19 cellular contexts compared by ENCODE assay signal in genomic region chr3:133583396-133583795, GRCh38. TPM values are rescaled to one million over a fixed set of nuclear protein-coding genes. Genes with fewer than 3 reads are reported as not detected.
A peak's percentile ranks its signal among the peaks of the same experiment; 100 is the strongest.
DNase-seq lines count a peak whose midpoint lies in the region; ATAC-seq and TF ChIP-seq lines count a peak whose summit lies in the region.
"Had no signal": no experiment of that assay in that cellular context is flagged by ENCODE, and none has a peak within 500 bp of the region (broad histone marks: within the 10 kb centered on the region; RNA-seq: fewer than 3 reads in every experiment).

No MANE protein-coding gene starts in this region.

- no peak overlapping the region for H3K4me3 ChIP-seq in Karpas-422 (ENCODE audit: low read length)
- H3K4me3 ChIP-seq: Peyer's patch had no signal

- peak overlapping the region; percentile 58; the same call in 1 of the 2 replicates for H3K27ac ChIP-seq in Karpas-422 (ENCODE audit: low read length)
- H3K27ac ChIP-seq: Peyer's patch had no signal

- in situ Hi-C loops in GM13976 (cut with MboI; ENCODE audit: low sequenced_read_pairs, unreplicated experiment): no loop called here

- no peak overlapping the region for H3K4me3 Mint-ChIP-seq in stimulated activated naive CD8-positive, alpha-beta T cell treated with anti-CD3 and anti-CD28 coated beads, Interleukin-15, Interleukin-2, amounts not matched to agents 100 ng/mL and 50 ng/mL, for 24 hours
- H3K4me3 Mint-ChIP-seq in central memory CD8-positive, alpha-beta T cell: no peak overlapping the region

- ATAC-seq in stimulated activated naive CD8-positive, alpha-beta T cell treated with anti-CD3 and anti-CD28 coated beads, Interleukin-15, Interleukin-2, amounts not matched to agents 100 U/mL and 50 U/mL, for 24 hours: no peak
- no peak for ATAC-seq in central memory CD8-positive, alpha-beta T cell (replicated peaks; ENCODE audit: extremely low read depth, poor library complexity, severe bottlenecking)
- no peak for ATAC-seq in HG03571 (IDR thresholded peaks at IDR 0.05; ENCODE audit: unreplicated experiment)
- ATAC-seq: Right ventricle myocardium inferior had no signal

- H3K27me3 ChIP-seq in Karpas-422 (ENCODE audit: low read length): no peaks in the 10 kb centered on the region
- H3K27me3 ChIP-seq: Peyer's patch had no signal

- H3K27me3 Mint-ChIP-seq in stimulated activated naive CD8-positive, alpha-beta T cell treated with anti-CD3 and anti-CD28 coated beads, Interleukin-15, Interleukin-2, amounts not matched to agents 100 ng/mL and 50 ng/mL, for 24 hours: no peaks in the 10 kb centered on the region
- no peaks in the 10 kb centered on the region for H3K27me3 Mint-ChIP-seq in central memory CD8-positive, alpha-beta T cell
- H3K27me3 Mint-ChIP-seq: IgD-negative memory B cell had no signal

- no peak for TF ChIP-seq CTCF in GM13976 (IDR thresholded peaks at IDR 0.05; ENCODE audit: borderline replicate concordance, control extremely low read depth, extremely low read depth, insufficient read depth, missing control alignments)

- H3K36me3 ChIP-seq in Karpas-422 (ENCODE audit: insufficient read depth, low read length): peaks cover 90% of the 10 kb centered on the region

- peaks cover 56% of the 10 kb centered on the region for H3K4me1 ChIP-seq in Karpas-422 (ENCODE audit: low read length)

- no peak overlapping the region for H3K4me2 ChIP-seq in Karpas-422 (ENCODE audit: low read depth, low read length, poor library complexity, severe bottlenecking)

- no peak for DNase-seq in stimulated activated naive CD8-positive, alpha-beta T cell treated with anti-CD3 and anti-CD28 coated beads, Interleukin-15, Interleukin-2, amounts not matched to agents 100 U/mL and 50 U/mL, for 24 hours
- no peak for DNase-seq in Karpas-422
- DNase-seq in central memory CD8-positive, alpha-beta T cell (ENCODE audit: low spot score in 2 of 2): no peak
- DNase-seq in SKM-1 treated with dmso at 0.1 percent for 144 hours (lab: John Stamatoyannopoulos, UW; ENCODE audit: unreplicated experiment): no peak
- no peak for DNase-seq in GM13976 (ENCODE audit: low spot score)
- DNase-seq: ACHN, AML-193, GDM1, H7, NCI-H1105, NCI-H1694, NCI-H2107, NCI-H2227 treated with DMSO at 0.1 percent for 48 hours, NCI-H524, Peyer's patch had no signal

- peak overlapping the region; percentile 52 for H3K27ac Mint-ChIP-seq in stimulated activated naive CD8-positive, alpha-beta T cell treated with anti-CD3 and anti-CD28 coated beads, Interleukin-15, Interleukin-2, amounts not matched to agents 100 ng/mL and 50 ng/mL, for 24 hours
- peak overlapping the region; percentile 57 for H3K27ac Mint-ChIP-seq in central memory CD8-positive, alpha-beta T cell (ENCODE audit: low read depth)

- no peak overlapping the region for H3K9ac ChIP-seq in Karpas-422 (ENCODE audit: low read length)

- no peak overlapping the region for H2AFZ ChIP-seq in Karpas-422 (ENCODE audit: low read length)

- peaks cover 86% of the 10 kb centered on the region for H4K20me1 ChIP-seq in Karpas-422 (ENCODE audit: insufficient read depth, low read depth, low read length)

- H3K9me3 Mint-ChIP-seq in stimulated activated naive CD8-positive, alpha-beta T cell treated with anti-CD3 and anti-CD28 coated beads, Interleukin-15, Interleukin-2, amounts not matched to agents 100 ng/mL and 50 ng/mL, for 24 hours: no peaks in the 10 kb centered on the region
- no peaks in the 10 kb centered on the region for H3K9me3 Mint-ChIP-seq in central memory CD8-positive, alpha-beta T cell
- H3K9me3 Mint-ChIP-seq: IgD-negative memory B cell had no signal

- no peaks in the 10 kb centered on the region for H3K9me3 ChIP-seq in Karpas-422 (ENCODE audit: low read length)
- H3K9me3 ChIP-seq: Peyer's patch had no signal

- peaks cover 81% of the 10 kb centered on the region for H3K36me3 Mint-ChIP-seq in stimulated activated naive CD8-positive, alpha-beta T cell treated with anti-CD3 and anti-CD28 coated beads, Interleukin-15, Interleukin-2, amounts not matched to agents 100 ng/mL and 50 ng/mL, for 24 hours (ENCODE audit: low read depth)
- H3K36me3 Mint-ChIP-seq in central memory CD8-positive, alpha-beta T cell (ENCODE audit: insufficient read depth): peaks cover 82% of the 10 kb centered on the region
- H3K36me3 Mint-ChIP-seq: IgD-negative memory B cell had no signal

- no peaks in the 10 kb centered on the region for H3K9me2 ChIP-seq in Karpas-422 (replicated peaks; ENCODE audit: insufficient read depth, low read length)

- H3K4me1 Mint-ChIP-seq in stimulated activated naive CD8-positive, alpha-beta T cell treated with anti-CD3 and anti-CD28 coated beads, Interleukin-15, Interleukin-2, amounts not matched to agents 100 ng/mL and 50 ng/mL, for 24 hours (ENCODE audit: low read depth): peaks cover 56% of the 10 kb centered on the region
- H3K4me1 Mint-ChIP-seq in central memory CD8-positive, alpha-beta T cell: peaks cover 29% of the 10 kb centered on the region

- peaks cover 45% of the 10 kb centered on the region for H3K79me2 ChIP-seq in Karpas-422 (ENCODE audit: low read length)

RNA-seq across cellular contexts. Expression of gene CDV3, which starts 9.9 kb away (rescaled TPM):
- total RNA-seq in Karpas-422 (2014; rRNA removed; shearing (Covaris generic); ENCODE audit: low replicate concordance): 772 and 806 TPM in 2 replicates
